Comparison of ENCODE assay signal across 1 cellular context in genomic region chrX:97096385-97096784, GRCh38.
TF ChIP-seq lines count a peak whose summit lies in the region.

No MANE protein-coding gene starts in this region.

TF ChIP-seq in H1, 55 proteins besides CTCF, POLR2A, EP300 and RAD21 (continued from another document):
- TF ChIP-seq FOSL1 (IDR thresholded peaks at IDR 0.05; ENCODE audit: insufficient read depth, low read depth, low read length): no peak
